Comparison of ENCODE assay signal across 8 cellular contexts in genomic region chr1:121221766-121222165, GRCh38. TPM values are rescaled to one million over a fixed set of nuclear protein-coding genes. Genes with fewer than 3 reads are reported as not detected.
DNase-seq lines count a peak whose midpoint lies in the region; ATAC-seq and TF ChIP-seq lines count a peak whose summit lies in the region.
"Not testable (repeated sequence)": the region's sequence is repeated elsewhere in the genome, so short reads cannot be mapped to it uniquely, and the experiment has no call there.
"Had no signal": no experiment of that assay in that cellular context is flagged by ENCODE, and none has a peak within 500 bp of the region (broad histone marks: within the 10 kb centered on the region; RNA-seq: fewer than 3 reads in every experiment).

No MANE protein-coding gene starts in this region.

- not testable (repeated sequence) for DNase-seq in activated B cell treated with CpG ODN at 0.5 μM for 24 hours
- DNase-seq in foreskin keratinocyte = peak in 1 of 2 donors; percentile 8

- not testable (repeated sequence) for H3K27me3 Mint-ChIP-seq in activated B cell treated with CpG ODN at 0.5 μM for 24 hours

- intact Hi-C loops in activated B cell treated with CpG ODN at 0.5 μM for 24 hours (cut with micrococcal nuclease) = not testable (repeated sequence)

- not testable (repeated sequence) for H3K36me3 Mint-ChIP-seq in activated B cell treated with CpG ODN at 0.5 μM for 24 hours (ENCODE audit: low read depth)

- H3K4me1 ChIP-seq in foreskin keratinocyte = not testable (repeated sequence)

- H3K4me1 Mint-ChIP-seq in activated B cell treated with CpG ODN at 0.5 μM for 24 hours = not testable (repeated sequence)

- H3K27ac Mint-ChIP-seq in activated B cell treated with CpG ODN at 0.5 μM for 24 hours = not testable (repeated sequence)

- ATAC-seq in GM18520 (IDR thresholded peaks at IDR 0.05; ENCODE audit: unreplicated experiment) (peak; percentile 64), GM19455 (IDR thresholded peaks at IDR 0.05; ENCODE audit: unreplicated experiment) (peak; percentile 47), HG02588 (IDR thresholded peaks at IDR 0.05; ENCODE audit: unreplicated experiment) (peak; percentile 59), HG03095 (IDR thresholded peaks at IDR 0.05; ENCODE audit: unreplicated experiment) (peak; percentile 44), HG03565 (IDR thresholded peaks at IDR 0.05; ENCODE audit: unreplicated experiment) (peak; percentile 55), activated B cell treated with CpG ODN at 0.5 μM for 24 hours (ENCODE audit: low read depth) (peak; percentile 31), foreskin keratinocyte (peak; percentile 19)

- H3K27ac ChIP-seq in foreskin keratinocyte = not testable (repeated sequence)

- not testable (repeated sequence) for H3K4me3 Mint-ChIP-seq in activated B cell treated with CpG ODN at 0.5 μM for 24 hours

- not testable (repeated sequence) for TF ChIP-seq CTCF in activated B cell treated with CpG ODN at 0.5 μM for 24 hours (IDR thresholded peaks at IDR 0.05); foreskin keratinocyte (conservative IDR thresholded peaks at IDR 0.05)

- H3K27me3 ChIP-seq in foreskin keratinocyte = not testable (repeated sequence)

- CTCF ChIA-PET in activated B cell treated with CpG ODN at 0.5 μM for 24 hours (lab: Charles Lee) = not testable (repeated sequence)

- H3K9me3 Mint-ChIP-seq in activated B cell treated with CpG ODN at 0.5 μM for 24 hours = not testable (repeated sequence)

- POLR2A ChIA-PET in activated B cell treated with CpG ODN at 0.5 μM for 24 hours (lab: Charles Lee) = not testable (repeated sequence)

RNA-seq across cellular contexts. Expression of gene SRGAP2C, which starts 37.0 kb away (rescaled TPM):
- 20.4 and 23.8 TPM in 2 replicates for total RNA-seq in activated B cell treated with CpG ODN at 0.5 μM for 24 hours
- 12.1 and 17.6 TPM in 2 replicates for total RNA-seq in foreskin keratinocyte
- 2.5 and 4.0 TPM in 2 replicates for polyA plus RNA-seq in foreskin keratinocyte

RNA-seq across cellular contexts. Expression of gene FAM72B, which starts 37.6 kb away (rescaled TPM):
- total RNA-seq in activated B cell treated with CpG ODN at 0.5 μM for 24 hours (0.98 and 2.2 TPM in 2 replicates), foreskin keratinocyte (4.3 and 7.1 TPM in 2 replicates)
- polyA plus RNA-seq in foreskin keratinocyte = 3.1 and 5.8 TPM in 2 replicates
- total RNA-seq: naive thymus-derived CD8-positive, alpha-beta T cell had no signal
- polyA plus RNA-seq: naive thymus-derived CD8-positive, alpha-beta T cell had no signal
